Comparison of ENCODE assay signal across 12 cellular contexts in the genomic region with DNA sequence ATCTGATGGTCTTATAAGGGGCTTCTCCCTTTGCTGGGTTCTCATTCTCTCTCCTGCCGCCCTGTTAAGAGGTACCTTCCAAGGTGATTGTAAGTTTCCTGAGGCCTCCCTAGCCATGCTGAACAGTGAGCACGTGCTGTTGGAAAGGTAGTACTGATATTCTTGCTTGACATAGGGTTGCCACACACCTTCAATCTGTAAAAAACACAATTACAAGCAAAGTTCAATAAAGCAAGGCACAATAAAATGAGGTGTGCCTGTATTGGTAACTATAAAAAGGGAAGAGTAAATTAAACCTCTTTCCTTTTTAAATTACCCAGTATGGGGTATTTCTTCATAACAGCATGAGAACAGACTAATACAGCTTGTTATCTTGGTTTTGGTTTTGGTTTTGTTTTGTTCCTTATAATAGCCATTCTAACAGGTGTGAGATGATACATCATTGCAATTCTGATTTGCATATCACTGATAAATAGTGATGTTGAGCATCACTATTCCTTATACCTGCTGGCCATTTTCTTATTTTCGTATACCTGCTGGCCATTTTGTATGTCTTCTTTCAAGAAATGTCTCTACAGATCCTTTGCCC.
DNase-seq lines count a peak whose midpoint lies in the region; ATAC-seq and TF ChIP-seq lines count a peak whose summit lies in the region.
"Had no signal": no experiment of that assay in that cellular context is flagged by ENCODE, and none has a peak within 500 bp of the region (broad histone marks: within the 10 kb centered on the region; RNA-seq: fewer than 3 reads in every experiment).

No MANE protein-coding gene starts in this region.

- peak; percentile 79 for ATAC-seq in GM18499 (IDR thresholded peaks at IDR 0.05; ENCODE audit: insufficient read depth, unreplicated experiment)
- ATAC-seq in GM19463 (IDR thresholded peaks at IDR 0.05; ENCODE audit: unreplicated experiment): peak; percentile 72
- ATAC-seq in HG03159 (IDR thresholded peaks at IDR 0.05; ENCODE audit: unreplicated experiment): peak; percentile 89

- no peak overlapping the region for H3K4me3 ChIP-seq in choroid plexus epithelial cell (ENCODE audit: low read depth, low read length)

- DNase-seq in choroid plexus epithelial cell (ENCODE audit: low read depth) (peak; percentile 10), NCI-H2171 (lab: John Stamatoyannopoulos, UW) (no peak), NCI-H446 (lab: John Stamatoyannopoulos, UW) (no peak), NCI-H1105 (lab: John Stamatoyannopoulos, UW) (no peak)
- no peak for DNase-seq in stimulated activated CD4-positive, alpha-beta T cell treated with anti-CD3 and anti-CD28 coated beads, Interleukin-2, amount 100 ng/mL, for 24 hours
- DNase-seq: activated CD8-positive, alpha-beta memory T cell treated with anti-CD3 and anti-CD28 coated beads, Interleukin-2, amount 50 U/mL, for 4 hours; AML-193; foreskin fibroblast; stimulated activated CD4-positive, alpha-beta T cell treated with anti-CD3 and anti-CD28 coated beads, Interleukin-15, amount 100 ng/mL, for 24 hours had no signal

- TF ChIP-seq CTCF in choroid plexus epithelial cell (conservative IDR thresholded peaks at IDR 0.05; ENCODE audit: low read depth, low read length): no peak
